ENCODE assay signal across 1 cellular context in the genomic region with DNA sequence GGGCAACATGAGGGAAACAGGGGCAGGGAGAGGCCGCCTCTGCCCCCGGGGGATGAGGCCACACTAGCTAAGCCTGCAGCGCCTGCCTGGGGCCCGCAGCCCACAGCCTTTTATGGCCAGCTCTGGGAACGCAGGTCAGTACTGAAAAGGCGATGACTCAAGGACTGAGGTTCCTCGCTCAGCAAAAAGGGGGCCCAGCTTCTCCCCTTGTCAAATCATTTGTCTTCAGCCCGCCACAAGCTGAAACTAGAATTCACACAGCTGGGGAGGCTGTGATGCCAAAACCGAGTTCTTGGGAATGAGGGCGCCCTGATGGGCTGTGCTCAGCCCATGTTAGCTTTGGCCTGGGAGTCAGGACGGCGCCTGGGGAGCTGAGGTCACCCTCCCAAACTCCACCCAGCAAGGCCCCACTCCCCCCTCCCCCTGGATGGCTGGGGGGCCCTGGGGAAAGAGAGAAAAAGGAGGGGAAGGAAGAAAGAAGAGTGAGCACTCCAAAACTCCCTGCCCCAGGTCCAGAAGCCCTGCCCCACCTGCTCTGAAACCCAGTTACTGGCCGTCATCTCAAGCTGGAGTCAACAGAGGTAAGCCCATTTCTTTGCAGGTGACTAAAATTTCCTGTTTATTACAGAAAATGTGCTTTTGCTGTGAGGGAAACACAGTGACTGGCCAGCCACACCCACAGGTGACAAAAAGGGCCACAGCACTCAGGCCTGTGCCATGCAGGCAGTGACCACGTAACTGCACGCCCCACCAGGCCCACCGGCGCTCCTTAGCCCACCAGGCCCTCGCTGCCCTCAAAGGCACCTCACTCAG.
TF ChIP-seq lines count a peak whose summit lies in the region.

No MANE protein-coding gene starts in this region.

TF ChIP-seq in K562, 482 proteins besides CTCF, POLR2A, EP300 and RAD21 (continues in another document):
- TF ChIP-seq ZFX (CRISPR knock-in tag; IDR thresholded peaks at IDR 0.05) = 0 out of 2 replicates have a peak, but pooled peaks have one; percentile 8
- TF ChIP-seq ZNF24 (IDR thresholded peaks at IDR 0.05) = no peak
- no peak for TF ChIP-seq ZNF695 (CRISPR knock-in tag; IDR thresholded peaks at IDR 0.05)
- TF ChIP-seq, protein P1, sequence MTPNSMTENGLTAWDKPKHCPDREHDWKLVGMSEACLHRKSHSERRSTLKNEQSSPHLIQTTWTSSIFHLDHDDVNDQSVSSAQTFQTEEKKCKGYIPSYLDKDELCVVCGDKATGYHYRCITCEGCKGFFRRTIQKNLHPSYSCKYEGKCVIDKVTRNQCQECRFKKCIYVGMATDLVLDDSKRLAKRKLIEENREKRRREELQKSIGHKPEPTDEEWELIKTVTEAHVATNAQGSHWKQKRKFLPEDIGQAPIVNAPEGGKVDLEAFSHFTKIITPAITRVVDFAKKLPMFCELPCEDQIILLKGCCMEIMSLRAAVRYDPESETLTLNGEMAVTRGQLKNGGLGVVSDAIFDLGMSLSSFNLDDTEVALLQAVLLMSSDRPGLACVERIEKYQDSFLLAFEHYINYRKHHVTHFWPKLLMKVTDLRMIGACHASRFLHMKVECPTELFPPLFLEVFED (CRISPR knock-in tag; conservative IDR thresholded peaks at IDR 0.05) = no peak
- TF ChIP-seq, protein P2, sequence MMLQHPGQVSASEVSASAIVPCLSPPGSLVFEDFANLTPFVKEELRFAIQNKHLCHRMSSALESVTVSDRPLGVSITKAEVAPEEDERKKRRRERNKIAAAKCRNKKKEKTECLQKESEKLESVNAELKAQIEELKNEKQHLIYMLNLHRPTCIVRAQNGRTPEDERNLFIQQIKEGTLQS (IDR thresholded peaks at IDR 0.05) = peak; percentile 46; the same call in 1 of the 2 replicates
- TF ChIP-seq, protein P2 (CRISPR knock-in tag; conservative IDR thresholded peaks at IDR 0.05) = no peak
- TF ChIP-seq RBBP5 (IDR thresholded peaks at IDR 0.05; ENCODE audit: borderline replicate concordance, insufficient read depth, low read length, poor library complexity, severe bottlenecking) = peak; percentile 24
- peak; percentile 33; the same call in 1 of the 2 replicates for TF ChIP-seq ZBTB7A (IDR thresholded peaks at IDR 0.05; ENCODE audit: borderline replicate concordance, control insufficient read depth, low read depth, low read length)
- TF ChIP-seq, protein P3, sequence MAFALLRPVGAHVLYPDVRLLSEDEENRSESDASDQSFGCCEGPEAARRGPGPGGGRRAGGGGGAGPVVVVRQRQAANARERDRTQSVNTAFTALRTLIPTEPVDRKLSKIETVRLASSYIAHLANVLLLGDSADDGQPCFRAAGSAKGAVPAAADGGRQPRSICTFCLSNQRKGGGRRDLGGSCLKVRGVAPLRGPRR (CRISPR knock-in tag; IDR thresholded peaks at IDR 0.05) = no peak
- no peak for TF ChIP-seq COPS2 (conservative IDR thresholded peaks at IDR 0.05)
- TF ChIP-seq, protein P4, sequence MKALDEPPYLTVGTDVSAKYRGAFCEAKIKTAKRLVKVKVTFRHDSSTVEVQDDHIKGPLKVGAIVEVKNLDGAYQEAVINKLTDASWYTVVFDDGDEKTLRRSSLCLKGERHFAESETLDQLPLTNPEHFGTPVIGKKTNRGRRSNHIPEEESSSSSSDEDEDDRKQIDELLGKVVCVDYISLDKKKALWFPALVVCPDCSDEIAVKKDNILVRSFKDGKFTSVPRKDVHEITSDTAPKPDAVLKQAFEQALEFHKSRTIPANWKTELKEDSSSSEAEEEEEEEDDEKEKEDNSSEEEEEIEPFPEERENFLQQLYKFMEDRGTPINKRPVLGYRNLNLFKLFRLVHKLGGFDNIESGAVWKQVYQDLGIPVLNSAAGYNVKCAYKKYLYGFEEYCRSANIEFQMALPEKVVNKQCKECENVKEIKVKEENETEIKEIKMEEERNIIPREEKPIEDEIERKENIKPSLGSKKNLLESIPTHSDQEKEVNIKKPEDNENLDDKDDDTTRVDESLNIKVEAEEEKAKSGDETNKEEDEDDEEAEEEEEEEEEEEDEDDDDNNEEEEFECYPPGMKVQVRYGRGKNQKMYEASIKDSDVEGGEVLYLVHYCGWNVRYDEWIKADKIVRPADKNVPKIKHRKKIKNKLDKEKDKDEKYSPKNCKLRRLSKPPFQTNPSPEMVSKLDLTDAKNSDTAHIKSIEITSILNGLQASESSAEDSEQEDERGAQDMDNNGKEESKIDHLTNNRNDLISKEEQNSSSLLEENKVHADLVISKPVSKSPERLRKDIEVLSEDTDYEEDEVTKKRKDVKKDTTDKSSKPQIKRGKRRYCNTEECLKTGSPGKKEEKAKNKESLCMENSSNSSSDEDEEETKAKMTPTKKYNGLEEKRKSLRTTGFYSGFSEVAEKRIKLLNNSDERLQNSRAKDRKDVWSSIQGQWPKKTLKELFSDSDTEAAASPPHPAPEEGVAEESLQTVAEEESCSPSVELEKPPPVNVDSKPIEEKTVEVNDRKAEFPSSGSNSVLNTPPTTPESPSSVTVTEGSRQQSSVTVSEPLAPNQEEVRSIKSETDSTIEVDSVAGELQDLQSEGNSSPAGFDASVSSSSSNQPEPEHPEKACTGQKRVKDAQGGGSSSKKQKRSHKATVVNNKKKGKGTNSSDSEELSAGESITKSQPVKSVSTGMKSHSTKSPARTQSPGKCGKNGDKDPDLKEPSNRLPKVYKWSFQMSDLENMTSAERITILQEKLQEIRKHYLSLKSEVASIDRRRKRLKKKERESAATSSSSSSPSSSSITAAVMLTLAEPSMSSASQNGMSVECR (CRISPR knock-in tag; IDR thresholded peaks at IDR 0.05) = no peak
- TF ChIP-seq, protein P5, sequence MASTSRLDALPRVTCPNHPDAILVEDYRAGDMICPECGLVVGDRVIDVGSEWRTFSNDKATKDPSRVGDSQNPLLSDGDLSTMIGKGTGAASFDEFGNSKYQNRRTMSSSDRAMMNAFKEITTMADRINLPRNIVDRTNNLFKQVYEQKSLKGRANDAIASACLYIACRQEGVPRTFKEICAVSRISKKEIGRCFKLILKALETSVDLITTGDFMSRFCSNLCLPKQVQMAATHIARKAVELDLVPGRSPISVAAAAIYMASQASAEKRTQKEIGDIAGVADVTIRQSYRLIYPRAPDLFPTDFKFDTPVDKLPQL (IDR thresholded peaks at IDR 0.05; ENCODE audit: extremely low read depth, insufficient read length) = no peak
- TF ChIP-seq, protein P6, sequence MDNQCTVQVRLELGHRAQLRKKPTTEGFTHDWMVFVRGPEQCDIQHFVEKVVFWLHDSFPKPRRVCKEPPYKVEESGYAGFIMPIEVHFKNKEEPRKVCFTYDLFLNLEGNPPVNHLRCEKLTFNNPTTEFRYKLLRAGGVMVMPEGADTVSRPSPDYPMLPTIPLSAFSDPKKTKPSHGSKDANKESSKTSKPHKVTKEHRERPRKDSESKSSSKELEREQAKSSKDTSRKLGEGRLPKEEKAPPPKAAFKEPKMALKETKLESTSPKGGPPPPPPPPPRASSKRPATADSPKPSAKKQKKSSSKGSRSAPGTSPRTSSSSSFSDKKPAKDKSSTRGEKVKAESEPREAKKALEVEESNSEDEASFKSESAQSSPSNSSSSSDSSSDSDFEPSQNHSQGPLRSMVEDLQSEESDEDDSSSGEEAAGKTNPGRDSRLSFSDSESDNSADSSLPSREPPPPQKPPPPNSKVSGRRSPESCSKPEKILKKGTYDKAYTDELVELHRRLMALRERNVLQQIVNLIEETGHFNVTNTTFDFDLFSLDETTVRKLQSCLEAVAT (IDR thresholded peaks at IDR 0.05) = no peak
- TF ChIP-seq THRAP3 (IDR thresholded peaks at IDR 0.05; ENCODE audit: borderline replicate concordance) = no peak
- peak; percentile 76 for TF ChIP-seq FOSL1 (tag; conservative IDR thresholded peaks at IDR 0.05)
- TF ChIP-seq RBFOX2 (IDR thresholded peaks at IDR 0.05; ENCODE audit: low read depth, low read length) = peak; percentile 2; the same call in 1 of the 2 replicates
- no peak for TF ChIP-seq GATA2 (CRISPR knock-in tag; IDR thresholded peaks at IDR 0.05)
- TF ChIP-seq, protein P7, sequence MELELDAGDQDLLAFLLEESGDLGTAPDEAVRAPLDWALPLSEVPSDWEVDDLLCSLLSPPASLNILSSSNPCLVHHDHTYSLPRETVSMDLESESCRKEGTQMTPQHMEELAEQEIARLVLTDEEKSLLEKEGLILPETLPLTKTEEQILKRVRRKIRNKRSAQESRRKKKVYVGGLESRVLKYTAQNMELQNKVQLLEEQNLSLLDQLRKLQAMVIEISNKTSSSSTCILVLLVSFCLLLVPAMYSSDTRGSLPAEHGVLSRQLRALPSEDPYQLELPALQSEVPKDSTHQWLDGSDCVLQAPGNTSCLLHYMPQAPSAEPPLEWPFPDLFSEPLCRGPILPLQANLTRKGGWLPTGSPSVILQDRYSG (tag; conservative IDR thresholded peaks at IDR 0.05; ENCODE audit: low read depth) = no peak
- TF ChIP-seq, protein P8, sequence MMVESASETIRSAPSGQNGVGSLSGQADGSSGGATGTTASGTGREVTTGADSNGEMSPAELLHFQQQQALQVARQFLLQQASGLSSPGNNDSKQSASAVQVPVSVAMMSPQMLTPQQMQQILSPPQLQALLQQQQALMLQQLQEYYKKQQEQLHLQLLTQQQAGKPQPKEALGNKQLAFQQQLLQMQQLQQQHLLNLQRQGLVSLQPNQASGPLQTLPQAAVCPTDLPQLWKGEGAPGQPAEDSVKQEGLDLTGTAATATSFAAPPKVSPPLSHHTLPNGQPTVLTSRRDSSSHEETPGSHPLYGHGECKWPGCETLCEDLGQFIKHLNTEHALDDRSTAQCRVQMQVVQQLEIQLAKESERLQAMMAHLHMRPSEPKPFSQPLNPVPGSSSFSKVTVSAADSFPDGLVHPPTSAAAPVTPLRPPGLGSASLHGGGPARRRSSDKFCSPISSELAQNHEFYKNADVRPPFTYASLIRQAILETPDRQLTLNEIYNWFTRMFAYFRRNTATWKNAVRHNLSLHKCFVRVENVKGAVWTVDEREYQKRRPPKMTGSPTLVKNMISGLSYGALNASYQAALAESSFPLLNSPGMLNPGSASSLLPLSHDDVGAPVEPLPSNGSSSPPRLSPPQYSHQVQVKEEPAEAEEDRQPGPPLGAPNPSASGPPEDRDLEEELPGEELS (CRISPR knock-in tag; IDR thresholded peaks at IDR 0.05; ENCODE audit: borderline replicate concordance) = 0 out of 2 replicates have a peak, but pooled peaks have one; percentile 1
- no peak for TF ChIP-seq GATAD2A (IDR thresholded peaks at IDR 0.05)
- no peak for TF ChIP-seq FOXK1 (CRISPR knock-in tag; IDR thresholded peaks at IDR 0.05; ENCODE audit: borderline replicate concordance)
- TF ChIP-seq, protein P9, sequence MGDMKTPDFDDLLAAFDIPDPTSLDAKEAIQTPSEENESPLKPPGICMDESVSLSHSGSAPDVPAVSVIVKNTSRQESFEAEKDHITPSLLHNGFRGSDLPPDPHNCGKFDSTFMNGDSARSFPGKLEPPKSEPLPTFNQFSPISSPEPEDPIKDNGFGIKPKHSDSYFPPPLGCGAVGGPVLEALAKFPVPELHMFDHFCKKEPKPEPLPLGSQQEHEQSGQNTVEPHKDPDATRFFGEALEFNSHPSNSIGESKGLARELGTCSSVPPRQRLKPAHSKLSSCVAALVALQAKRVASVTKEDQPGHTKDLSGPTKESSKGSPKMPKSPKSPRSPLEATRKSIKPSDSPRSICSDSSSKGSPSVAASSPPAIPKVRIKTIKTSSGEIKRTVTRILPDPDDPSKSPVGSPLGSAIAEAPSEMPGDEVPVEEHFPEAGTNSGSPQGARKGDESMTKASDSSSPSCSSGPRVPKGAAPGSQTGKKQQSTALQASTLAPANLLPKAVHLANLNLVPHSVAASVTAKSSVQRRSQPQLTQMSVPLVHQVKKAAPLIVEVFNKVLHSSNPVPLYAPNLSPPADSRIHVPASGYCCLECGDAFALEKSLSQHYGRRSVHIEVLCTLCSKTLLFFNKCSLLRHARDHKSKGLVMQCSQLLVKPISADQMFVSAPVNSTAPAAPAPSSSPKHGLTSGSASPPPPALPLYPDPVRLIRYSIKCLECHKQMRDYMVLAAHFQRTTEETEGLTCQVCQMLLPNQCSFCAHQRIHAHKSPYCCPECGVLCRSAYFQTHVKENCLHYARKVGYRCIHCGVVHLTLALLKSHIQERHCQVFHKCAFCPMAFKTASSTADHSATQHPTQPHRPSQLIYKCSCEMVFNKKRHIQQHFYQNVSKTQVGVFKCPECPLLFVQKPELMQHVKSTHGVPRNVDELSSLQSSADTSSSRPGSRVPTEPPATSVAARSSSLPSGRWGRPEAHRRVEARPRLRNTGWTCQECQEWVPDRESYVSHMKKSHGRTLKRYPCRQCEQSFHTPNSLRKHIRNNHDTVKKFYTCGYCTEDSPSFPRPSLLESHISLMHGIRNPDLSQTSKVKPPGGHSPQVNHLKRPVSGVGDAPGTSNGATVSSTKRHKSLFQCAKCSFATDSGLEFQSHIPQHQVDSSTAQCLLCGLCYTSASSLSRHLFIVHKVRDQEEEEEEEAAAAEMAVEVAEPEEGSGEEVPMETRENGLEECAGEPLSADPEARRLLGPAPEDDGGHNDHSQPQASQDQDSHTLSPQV (IDR thresholded peaks at IDR 0.05) = 0 out of 2 replicates have a peak, but pooled peaks have one; percentile 21
- TF ChIP-seq, protein P10, sequence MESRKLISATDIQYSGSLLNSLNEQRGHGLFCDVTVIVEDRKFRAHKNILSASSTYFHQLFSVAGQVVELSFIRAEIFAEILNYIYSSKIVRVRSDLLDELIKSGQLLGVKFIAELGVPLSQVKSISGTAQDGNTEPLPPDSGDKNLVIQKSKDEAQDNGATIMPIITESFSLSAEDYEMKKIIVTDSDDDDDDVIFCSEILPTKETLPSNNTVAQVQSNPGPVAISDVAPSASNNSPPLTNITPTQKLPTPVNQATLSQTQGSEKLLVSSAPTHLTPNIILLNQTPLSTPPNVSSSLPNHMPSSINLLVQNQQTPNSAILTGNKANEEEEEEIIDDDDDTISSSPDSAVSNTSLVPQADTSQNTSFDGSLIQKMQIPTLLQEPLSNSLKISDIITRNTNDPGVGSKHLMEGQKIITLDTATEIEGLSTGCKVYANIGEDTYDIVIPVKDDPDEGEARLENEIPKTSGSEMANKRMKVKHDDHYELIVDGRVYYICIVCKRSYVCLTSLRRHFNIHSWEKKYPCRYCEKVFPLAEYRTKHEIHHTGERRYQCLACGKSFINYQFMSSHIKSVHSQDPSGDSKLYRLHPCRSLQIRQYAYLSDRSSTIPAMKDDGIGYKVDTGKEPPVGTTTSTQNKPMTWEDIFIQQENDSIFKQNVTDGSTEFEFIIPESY (CRISPR knock-in tag; IDR thresholded peaks at IDR 0.05) = peak; percentile 74; the same call in 1 of the 2 replicates
- peak in 1 of 2 experiments; percentile 72; a peak in 1 of 4 replicates for TF ChIP-seq SRF (CRISPR knock-in tag; IDR thresholded peaks at IDR 0.05)
- TF ChIP-seq CBFB (CRISPR knock-in tag; IDR thresholded peaks at IDR 0.05) = no peak
- TF ChIP-seq, protein P11, sequence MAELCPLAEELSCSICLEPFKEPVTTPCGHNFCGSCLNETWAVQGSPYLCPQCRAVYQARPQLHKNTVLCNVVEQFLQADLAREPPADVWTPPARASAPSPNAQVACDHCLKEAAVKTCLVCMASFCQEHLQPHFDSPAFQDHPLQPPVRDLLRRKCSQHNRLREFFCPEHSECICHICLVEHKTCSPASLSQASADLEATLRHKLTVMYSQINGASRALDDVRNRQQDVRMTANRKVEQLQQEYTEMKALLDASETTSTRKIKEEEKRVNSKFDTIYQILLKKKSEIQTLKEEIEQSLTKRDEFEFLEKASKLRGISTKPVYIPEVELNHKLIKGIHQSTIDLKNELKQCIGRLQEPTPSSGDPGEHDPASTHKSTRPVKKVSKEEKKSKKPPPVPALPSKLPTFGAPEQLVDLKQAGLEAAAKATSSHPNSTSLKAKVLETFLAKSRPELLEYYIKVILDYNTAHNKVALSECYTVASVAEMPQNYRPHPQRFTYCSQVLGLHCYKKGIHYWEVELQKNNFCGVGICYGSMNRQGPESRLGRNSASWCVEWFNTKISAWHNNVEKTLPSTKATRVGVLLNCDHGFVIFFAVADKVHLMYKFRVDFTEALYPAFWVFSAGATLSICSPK (IDR thresholded peaks at IDR 0.05; ENCODE audit: borderline replicate concordance) = no peak
